ENCODE assay signal across 8 cellular contexts in the genomic region with DNA sequence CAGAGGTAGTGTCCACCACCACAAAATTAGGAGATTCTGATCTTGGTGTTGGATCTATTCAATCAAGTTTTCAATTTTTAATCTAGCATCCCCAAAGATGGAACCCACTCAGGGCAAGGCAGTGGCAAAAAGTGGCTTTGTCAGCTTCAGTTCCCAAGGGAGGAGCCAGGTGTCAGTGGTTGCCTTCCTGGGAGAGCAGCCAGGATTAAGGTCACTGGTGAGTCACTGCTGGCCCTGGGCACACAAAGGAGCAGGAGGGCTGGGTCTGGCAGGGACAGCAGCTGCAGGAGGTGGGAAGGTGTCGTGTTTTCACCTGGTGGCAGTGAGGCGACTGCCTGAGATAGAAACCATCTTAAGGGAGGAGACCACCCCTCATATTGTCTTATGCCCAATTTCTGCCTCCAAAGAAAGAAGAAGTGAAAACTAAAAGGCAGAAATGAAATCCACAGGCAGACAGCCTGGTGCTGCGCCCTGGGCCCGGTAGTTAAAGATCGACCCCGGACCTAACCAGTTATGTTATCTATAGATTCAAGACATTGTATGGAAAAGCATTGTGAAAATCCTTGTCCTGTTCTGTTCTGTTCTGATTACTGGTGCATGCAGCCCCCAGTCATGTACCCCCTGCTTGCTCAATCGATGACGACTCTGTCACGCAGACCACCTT. TPM values are rescaled to one million over a fixed set of nuclear protein-coding genes. Genes with fewer than 3 reads are reported as not detected.
DNase-seq lines count a peak whose midpoint lies in the region; TF ChIP-seq lines count a peak whose summit lies in the region.

No MANE protein-coding gene starts in this region.

- peaks cover under 1% of the 10 kb centered on the region for H3K4me1 Mint-ChIP-seq in mesothelial cell of epicardium

- H3K4me3 Mint-ChIP-seq in mesothelial cell of epicardium = no peak overlapping the region

- peak; percentile 73 for DNase-seq in ACHN
- peak; percentile 93 for DNase-seq in LoVo (ENCODE audit: low spot score)
- DNase-seq in SK-MEL-5 (ENCODE audit: low read depth, low spot score) = peak; percentile 25
- DNase-seq in hepatic stellate cell (ENCODE audit: low spot score) = peak; percentile 26
- no peak for DNase-seq in mesenteric fat pad (ENCODE audit: low spot score)
- no peak for DNase-seq in mesothelial cell of epicardium (ENCODE audit: low spot score in 2 of 2, unreplicated experiment in 2 of 2)
- no peak for DNase-seq in central memory CD4-positive, alpha-beta T cell
- no peak for DNase-seq in activated naive CD4-positive, alpha-beta T cell treated with anti-CD3 and anti-CD28 coated beads, Interleukin-2, amount 50 U/mL, for 16 hours

- no peaks in the 10 kb centered on the region for H3K36me3 Mint-ChIP-seq in mesothelial cell of epicardium

- no peaks in the 10 kb centered on the region for H3K9me3 Mint-ChIP-seq in mesothelial cell of epicardium

- in situ Hi-C loops in ACHN (cut with HindIII; ENCODE audit: low pct_ligation_motif_present, low pct_unique_long_range_greater_than_20kb, low sequenced_read_pairs) = no loop called here
- in situ Hi-C loops in SK-MEL-5 (cut with HindIII; ENCODE audit: low pct_unique_long_range_greater_than_20kb, low sequenced_read_pairs) = no loop called here

- H3K27ac Mint-ChIP-seq in mesothelial cell of epicardium = no peak overlapping the region

- H3K27me3 Mint-ChIP-seq in mesothelial cell of epicardium (ENCODE audit: low read depth) = peaks cover 2% of the 10 kb centered on the region

- no peak for TF ChIP-seq CTCF in mesothelial cell of epicardium (IDR thresholded peaks at IDR 0.05; ENCODE audit: unreplicated experiment)

RNA-seq across cellular contexts. Expression of a gene that starts 5.9 kb away (rescaled TPM):
- 1.5 and 2.4 TPM in 2 replicates for total RNA-seq in SK-MEL-5 (2014; rRNA removed; shearing (Covaris generic))
- polyA plus RNA-seq in SK-MEL-5 (2015; cell fraction: cytosol; rRNA removed) = 4.2 and 6.4 TPM in 2 replicates
- polyA plus RNA-seq in SK-MEL-5 (2015; cell fraction: nucleus; rRNA removed) = 4.1 and 7.4 TPM in 2 replicates
- 30.0 TPM for total RNA-seq in mesenteric fat pad
- 7.1 to 8.1 TPM (median 8.0 TPM) in 3 replicates for total RNA-seq in mesothelial cell of epicardium

Comparison
In these comparisons a context has a peak if more than half of its experiments do, and no peak if none do; other contexts are left out.
1. DNase-seq: peak in ACHN (single experiment), LoVo (single experiment), SK-MEL-5 (single experiment) and hepatic stellate cell (single experiment); none in mesenteric fat pad (single experiment), mesothelial cell of epicardium (0 of 2), central memory CD4-positive, alpha-beta T cell (single experiment) and activated naive CD4-positive, alpha-beta T cell treated with anti-CD3 and anti-CD28 coated beads, Interleukin-2, amount 50 U/mL, for 16 hours (single experiment).